ENCODE assay signal across 8 cellular contexts in genomic region chr5:32443145-32443540, GRCh38. TPM values are rescaled to one million over a fixed set of nuclear protein-coding genes. Genes with fewer than 3 reads are reported as not detected.
DNase-seq lines count a peak whose midpoint lies in the region; ATAC-seq and TF ChIP-seq lines count a peak whose summit lies in the region.

No MANE protein-coding gene starts in this region.

- H3K27me3 ChIP-seq in mononuclear cell (ENCODE audit: insufficient read depth, low read length) = no peaks in the 10 kb centered on the region
- peaks cover 0 to 4% (median 0%) of the 10 kb centered on the region in 4 donors for H3K27me3 ChIP-seq in upper lobe of left lung

- TF ChIP-seq EP300 in upper lobe of left lung (IDR thresholded peaks at IDR 0.05) = no peak

- ATAC-seq in activated CD4-positive, alpha-beta T cell treated with anti-CD3 and anti-CD28 coated beads for 36 hours = peak; percentile 69
- no peak for ATAC-seq in upper lobe of left lung (ENCODE audit: low FRiP score in 2 of 2)

- CTCF ChIA-PET in activated CD4-positive, alpha-beta T cell treated with anti-CD3 and anti-CD28 coated beads for 36 hours (lab: Charles Lee) = interaction anchor here (0.8 to 2.0 kb wide), 2 partner anchors 9 to 147 kb away, joined by 3 to 9 read pairs; no protein-coding TSS in a partner anchor
- CTCF ChIA-PET in OCI-LY7 (lab: Charles Lee; ENCODE audit: unreplicated experiment) = no interaction called here

- peaks cover 17% of the 10 kb centered on the region for H3K4me1 ChIP-seq in OCI-LY7 (ENCODE audit: insufficient read depth, low read length, poor library complexity, severe bottlenecking)
- H3K4me1 ChIP-seq in mononuclear cell (ENCODE audit: insufficient read depth, low read length) = peaks cover 47% of the 10 kb centered on the region
- H3K4me1 ChIP-seq in upper lobe of left lung = peaks cover 19 to 48% (median 31%) of the 10 kb centered on the region in 4 donors

- no peak overlapping the region for H2AFZ ChIP-seq in OCI-LY7 (ENCODE audit: low read length)

- no peak for TF ChIP-seq POLR2A in upper lobe of left lung (IDR thresholded peaks at IDR 0.05)

- peaks cover 46% of the 10 kb centered on the region for H3K4me1 Mint-ChIP-seq in activated CD4-positive, alpha-beta T cell treated with anti-CD3 and anti-CD28 coated beads for 36 hours

- 21 to 41% methylated on average over 3 to 7 of the region's 7 CpGs for WGBS in upper lobe of left lung, 2 donors

- peaks cover 32% of the 10 kb centered on the region for H3K36me3 Mint-ChIP-seq in activated CD4-positive, alpha-beta T cell treated with anti-CD3 and anti-CD28 coated beads for 36 hours (ENCODE audit: low read depth)

- H3K4me2 ChIP-seq in OCI-LY7 (ENCODE audit: low read length) = peak overlapping the region; percentile 91

- peak overlapping the region; percentile 99 for H3K4me3 Mint-ChIP-seq in activated CD4-positive, alpha-beta T cell treated with anti-CD3 and anti-CD28 coated beads for 36 hours

- TSS peak; percentile 61 for BruUV-seq in OCI-LY7 (replicated peaks; lab: Mats Ljungman, UMichigan)

- peaks cover 29% of the 10 kb centered on the region; the same call in 1 of the 2 replicates for H4K20me1 ChIP-seq in OCI-LY7 (ENCODE audit: insufficient read depth, low read length)

- H3K36me3 ChIP-seq in OCI-LY7 (ENCODE audit: insufficient read depth, low read length) (peaks cover 41% of the 10 kb centered on the region), upper lobe of left lung (no peaks in the 10 kb centered on the region)

- H3K79me2 ChIP-seq in OCI-LY7 (ENCODE audit: insufficient read depth, low read depth, low read length) = peaks cover 55% of the 10 kb centered on the region

- peak overlapping the region; percentile 51 for H3K27ac ChIP-seq in OCI-LY7 (ENCODE audit: low read depth, low read length, poor library complexity, severe bottlenecking)
- peak overlapping the region; percentile 71 for H3K27ac ChIP-seq in caudate nucleus (ENCODE audit: low read depth, low read length)
- peak overlapping the region; percentile 94 to 99 (median 98) for H3K27ac ChIP-seq in upper lobe of left lung

- POLR2A ChIA-PET in activated CD4-positive, alpha-beta T cell treated with anti-CD3 and anti-CD28 coated beads for 36 hours (lab: Charles Lee) = interaction anchor here (0.6 to 1.0 kb wide), 3 partner anchors 88 to 147 kb away, joined by 4 to 5 read pairs (median 4); no protein-coding TSS in a partner anchor
- POLR2A ChIA-PET in OCI-LY7 (lab: Charles Lee) = interaction anchor here (0.6 to 0.7 kb wide), 2 partner anchors 35 to 422 kb away, joined by 3 to 4 read pairs; no protein-coding TSS in a partner anchor

- H3K9me2 ChIP-seq in OCI-LY7 (ENCODE audit: insufficient read depth, low read length) = no peaks in the 10 kb centered on the region

- peak overlapping the region; percentile 65 for H3K4me3 ChIP-seq in HFF-Myc (replicated peaks; ENCODE audit: low read depth, low read length)
- H3K4me3 ChIP-seq in OCI-LY7 (ENCODE audit: low read depth, low read length, poor library complexity, severe bottlenecking) = peak overlapping the region; percentile 85
- peak overlapping the region; percentile 87 for H3K4me3 ChIP-seq in mononuclear cell (ENCODE audit: low read length)
- H3K4me3 ChIP-seq in upper lobe of left lung = peak overlapping the region in 3 of 4 donors; percentile 95 to 99 (median 95)

- no peaks in the 10 kb centered on the region for H3K27me3 Mint-ChIP-seq in activated CD4-positive, alpha-beta T cell treated with anti-CD3 and anti-CD28 coated beads for 36 hours

- intact Hi-C loops in activated CD4-positive, alpha-beta T cell treated with anti-CD3 and anti-CD28 coated beads for 36 hours (cut with DNase I, micrococcal nuclease) = loop anchor here (1.0 to 5.0 kb wide), 5 partner anchors 89 to 999 kb away; partner anchors contain the start of gene TARS1 (in 1 of the 2)
- intact Hi-C loops in OCI-LY7 (cut with micrococcal nuclease; ENCODE audit: unreplicated experiment) = loop anchor here (1.0 to 5.0 kb wide), 2 partner anchors 89 to 130 kb away; no protein-coding TSS in a partner anchor

- no peaks in the 10 kb centered on the region for H3K9me3 Mint-ChIP-seq in activated CD4-positive, alpha-beta T cell treated with anti-CD3 and anti-CD28 coated beads for 36 hours (ENCODE audit: low read depth)

- DNase-seq in activated CD4-positive, alpha-beta T cell treated with anti-CD3 and anti-CD28 coated beads for 36 hours = peak; percentile 55
- DNase-seq in activated CD4-positive, alpha-beta T cell treated with anti-CD3 and anti-CD28 coated beads for 1 hour = no peak
- DNase-seq in HFF-Myc (ENCODE audit: extremely low read depth, low read depth) (no peak), OCI-LY7 (ENCODE audit: low spot score) (peak; percentile 18), caudate nucleus (lab: John Stamatoyannopoulos, UW) (peak in 2 of 61 donors; percentile 42 to 43), upper lobe of left lung (no peak), HUDEP-2 (lab: John Stamatoyannopoulos, UW; ENCODE audit: unreplicated experiment in 76 of 76) (no peak)

- TF ChIP-seq CTCF in HFF-Myc (IDR thresholded peaks at IDR 0.05; ENCODE audit: low read depth, low read length, missing control alignments) (no peak), OCI-LY7 (conservative IDR thresholded peaks at IDR 0.05; ENCODE audit: low read length) (no peak), upper lobe of left lung (IDR thresholded peaks at IDR 0.05) (no peak)

- H3K27ac Mint-ChIP-seq in activated CD4-positive, alpha-beta T cell treated with anti-CD3 and anti-CD28 coated beads for 36 hours = peak overlapping the region; percentile 99

- H3K9me3 ChIP-seq in OCI-LY7 (ENCODE audit: low read length) = no peaks in the 10 kb centered on the region
- H3K9me3 ChIP-seq in mononuclear cell (ENCODE audit: low read depth, low read length) = no peaks in the 10 kb centered on the region
- no peaks in the 10 kb centered on the region for H3K9me3 ChIP-seq in upper lobe of left lung

RNA-seq across cellular contexts. Expression of gene ZFR, which starts 1.4 kb away (rescaled TPM):
- 10 to 100 TPM; 60.6 to 81.4 TPM for total RNA-seq in activated CD4-positive, alpha-beta T cell treated with anti-CD3 and anti-CD28 coated beads for 36 hours
- total RNA-seq in OCI-LY7 (2014; rRNA removed; shearing (Covaris generic)) = 52.7 and 54.8 TPM in 2 replicates
- total RNA-seq in OCI-LY7 (2022) (63.4 and 66.7 TPM in 2 replicates), mononuclear cell (91.8 TPM), upper lobe of left lung (10 to 100 TPM; 33.8 to 85.1 (median 50.2) TPM)

Comparison
In these comparisons a context has a peak if more than half of its experiments do, and no peak if none do; other contexts are left out.
1. DNase-seq: peak in activated CD4-positive, alpha-beta T cell treated with anti-CD3 and anti-CD28 coated beads for 36 hours (single experiment) and OCI-LY7 (single experiment); none in activated CD4-positive, alpha-beta T cell treated with anti-CD3 and anti-CD28 coated beads for 1 hour (single experiment), HFF-Myc (single experiment), upper lobe of left lung (0 of 2) and HUDEP-2 (0 of 76).
2. Peak in every context shown above with its lines, with median percentiles within 50 percentile points of each other: H3K4me3 ChIP-seq and H3K27ac ChIP-seq.